ENCODE assay signal across 8 cellular contexts in the genomic region with DNA sequence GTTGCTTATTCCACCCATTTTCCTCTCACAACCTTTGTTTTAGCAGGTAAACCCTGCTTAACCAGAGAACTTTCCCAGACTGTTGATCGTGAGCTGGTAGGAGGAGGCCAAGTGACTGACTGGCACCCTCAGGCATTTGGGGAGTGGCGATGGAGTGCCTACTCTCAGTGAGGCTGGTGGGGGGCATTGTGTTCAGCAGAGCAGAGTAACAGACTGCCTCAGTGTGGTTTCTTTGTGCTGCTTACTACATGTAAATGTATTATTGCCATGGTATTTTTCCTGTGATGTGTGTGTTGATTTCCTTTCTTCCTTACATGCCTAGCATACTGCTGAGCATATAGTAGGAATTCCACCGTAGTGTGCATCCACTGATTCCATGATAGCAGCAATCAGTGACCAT. TPM values are rescaled to one million over a fixed set of nuclear protein-coding genes. Genes with fewer than 3 reads are reported as not detected.
DNase-seq lines count a peak whose midpoint lies in the region.

No MANE protein-coding gene starts in this region.

- in situ Hi-C loops in Caki2 (cut with HindIII; ENCODE audit: low pct_unique_long_range_greater_than_20kb, low sequenced_read_pairs) = no loop called here

- H3K27ac ChIP-seq in cingulate gyrus (ENCODE audit: low read depth, low read length) = peak overlapping the region; percentile 15

- peak; percentile 27 for DNase-seq in Caki2 (ENCODE audit: low read depth)
- peak; percentile 42 for DNase-seq in NCI-H128 (lab: John Stamatoyannopoulos, UW; ENCODE audit: unreplicated experiment)
- DNase-seq in myocyte (ENCODE audit: low read depth) = peak; percentile 65
- DNase-seq in NAMALWA (ENCODE audit: low spot score) = no peak
- no peak for DNase-seq in activated effector memory CD4-positive, alpha-beta T cell treated with Interleukin-2 at 50 U/mL for 16 hours
- DNase-seq in NCI-H1092 treated with DMSO at 0.1 percent for 48 hours (lab: John Stamatoyannopoulos, UW) = no peak
- no peak for DNase-seq in activated CD4-positive, alpha-beta T cell treated with anti-CD3 and anti-CD28 coated beads, Interleukin-2, amount 50 U/mL, for 48 hours

RNA-seq across cellular contexts. Expression of a gene that starts 2.6 kb away (rescaled TPM):
- total RNA-seq in Caki2 (2014; rRNA removed; shearing (Covaris generic); ENCODE audit: low replicate concordance) = 5.6 and 8.9 TPM in 2 replicates
- total RNA-seq in myocyte = 23.2 and 25.4 TPM in 2 replicates
- 17.9 TPM for polyA plus RNA-seq in myocyte (2012)

RNA-seq across cellular contexts. Expression of a gene that starts 28.3 kb away (rescaled TPM):
- 22.5 and 29.0 TPM in 2 replicates for total RNA-seq in Caki2 (2014; rRNA removed; shearing (Covaris generic); ENCODE audit: low replicate concordance)
- 16.2 and 16.8 TPM in 2 replicates for total RNA-seq in myocyte
- 19.9 TPM for polyA plus RNA-seq in myocyte (2012)

Comparison
In these comparisons a context has a peak if more than half of its experiments do, and no peak if none do; other contexts are left out.
1. DNase-seq: peak in Caki2 (single experiment), NCI-H128 (single experiment) and myocyte (single experiment); none in NAMALWA (single experiment), activated effector memory CD4-positive, alpha-beta T cell treated with Interleukin-2 at 50 U/mL for 16 hours (single experiment), NCI-H1092 treated with DMSO at 0.1 percent for 48 hours (single experiment) and activated CD4-positive, alpha-beta T cell treated with anti-CD3 and anti-CD28 coated beads, Interleukin-2, amount 50 U/mL, for 48 hours (0 of 2).